Comparison of ENCODE assay signal across 1 cellular context in genomic region chr7:151631968-151632749, GRCh38.
A peak's percentile ranks its signal among the peaks of the same experiment; 100 is the strongest.
TF ChIP-seq lines count a peak whose summit lies in the region.

No MANE protein-coding gene starts in this region.

TF ChIP-seq in HepG2, 621 proteins besides CTCF, POLR2A, EP300 and RAD21 (continued from another document and continues in another):
- TF ChIP-seq ZNF414 (CRISPR knock-in tag; IDR thresholded peaks at IDR 0.05) (no peak), HNRNPLL (IDR thresholded peaks at IDR 0.05; ENCODE audit: low read depth, low read length, poor library complexity, severe bottlenecking) (peak; percentile 7), PRDM10 (CRISPR knock-in tag; IDR thresholded peaks at IDR 0.05; ENCODE audit: low read depth) (peak; percentile 95), MAX (IDR thresholded peaks at IDR 0.05) (peak; percentile 85), PLSCR1 (CRISPR knock-in tag; IDR thresholded peaks at IDR 0.05; ENCODE audit: borderline replicate concordance) (no peak), BCL6 (CRISPR knock-in tag; IDR thresholded peaks at IDR 0.05) (no peak; the same call in 1 of the 2 replicates), ZBTB44 (CRISPR knock-in tag; IDR thresholded peaks at IDR 0.05) (no peak), HNF4G (IDR thresholded peaks at IDR 0.05; ENCODE audit: borderline replicate concordance, low read depth, low read length) (no peak), HNF4G (CRISPR knock-in tag; IDR thresholded peaks at IDR 0.05; ENCODE audit: borderline replicate concordance, low read depth) (no peak), ZNF687 (CRISPR knock-in tag; IDR thresholded peaks at IDR 0.05) (peak; percentile 71), HNRNPUL1 (IDR thresholded peaks at IDR 0.05; ENCODE audit: low read depth, low read length) (no peak), CBX1 (IDR thresholded peaks at IDR 0.05; ENCODE audit: low read depth) (no peak), IKZF1 (IDR thresholded peaks at IDR 0.05) (no peak), PHF21A (CRISPR knock-in tag; IDR thresholded peaks at IDR 0.05) (peak; percentile 32; the same call in 1 of the 2 replicates), FOXK1 (CRISPR knock-in tag; IDR thresholded peaks at IDR 0.05; ENCODE audit: borderline replicate concordance, low read depth) (no peak), NFYC (CRISPR knock-in tag; IDR thresholded peaks at IDR 0.05) (no peak), ZFP36 (IDR thresholded peaks at IDR 0.05; ENCODE audit: borderline replicate concordance, low read depth, low read length, partially characterized antibody) (no peak), MBD4 (IDR thresholded peaks at IDR 0.05; ENCODE audit: borderline replicate concordance, low read length) (no peak), MIXL1 (CRISPR knock-in tag; IDR thresholded peaks at IDR 0.05) (no peak), BHLHE40 (IDR thresholded peaks at IDR 0.05; ENCODE audit: low read length) (peak; percentile 67), RNF2 (conservative IDR thresholded peaks at IDR 0.05; ENCODE audit: low read depth) (0 out of 2 replicates have a peak, but pooled peaks have one; percentile 31), TMF1 (CRISPR knock-in tag; IDR thresholded peaks at IDR 0.05; ENCODE audit: low read depth) (peak; percentile 70), GMEB1 (CRISPR knock-in tag; IDR thresholded peaks at IDR 0.05; ENCODE audit: borderline replicate concordance) (0 out of 2 replicates have a peak, but pooled peaks have one; percentile 16), SALL1 (CRISPR knock-in tag; IDR thresholded peaks at IDR 0.05) (0 out of 2 replicates have a peak, but pooled peaks have one; percentile 26), ZNF510 (CRISPR knock-in tag; IDR thresholded peaks at IDR 0.05; ENCODE audit: low read depth) (no peak), ZBTB14 (CRISPR knock-in tag; IDR thresholded peaks at IDR 0.05) (peak; percentile 82), AKNA (CRISPR knock-in tag; IDR thresholded peaks at IDR 0.05; ENCODE audit: borderline replicate concordance) (no peak), BRCA1 (CRISPR knock-in tag; IDR thresholded peaks at IDR 0.05) (no peak), MAF1 (CRISPR knock-in tag; IDR thresholded peaks at IDR 0.05; ENCODE audit: borderline replicate concordance) (no peak), ZBTB2 (CRISPR knock-in tag; IDR thresholded peaks at IDR 0.05; ENCODE audit: low read depth) (peak; percentile 48; the same call in 1 of the 2 replicates), ZNF441 (CRISPR knock-in tag; IDR thresholded peaks at IDR 0.05; ENCODE audit: borderline replicate concordance) (0 out of 2 replicates have a peak, but pooled peaks have one; percentile 12), TFDP1 (CRISPR knock-in tag; IDR thresholded peaks at IDR 0.05; ENCODE audit: borderline replicate concordance) (peak; percentile 57; the same call in 1 of the 2 replicates), KLF16 (CRISPR knock-in tag; IDR thresholded peaks at IDR 0.05) (no peak)
